ENCODE assay signal across 8 cellular contexts in the genomic region with DNA sequence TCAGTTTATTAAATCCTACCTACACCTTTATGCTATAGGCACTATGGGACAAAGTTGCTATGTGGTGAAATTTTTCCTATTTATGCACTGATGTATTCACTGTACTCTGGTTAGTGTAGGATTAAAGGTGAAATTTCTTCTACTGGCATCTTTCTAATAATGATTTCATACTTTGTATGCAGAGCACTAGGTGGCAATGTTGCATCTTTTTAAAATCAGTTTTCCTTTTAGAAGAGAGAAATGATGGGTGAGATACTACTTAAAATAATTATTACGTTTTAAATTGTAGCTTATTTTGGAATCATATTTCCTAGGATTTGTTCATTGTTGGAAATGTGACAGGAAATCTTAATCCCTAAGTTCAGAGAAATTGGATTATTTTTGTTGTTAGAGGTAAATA.
DNase-seq lines count a peak whose midpoint lies in the region; ATAC-seq lines count a peak whose summit lies in the region.

No MANE protein-coding gene starts in this region.

- ATAC-seq in HG03571 (IDR thresholded peaks at IDR 0.05; ENCODE audit: unreplicated experiment) (no peak), HG02759 (IDR thresholded peaks at IDR 0.05; ENCODE audit: unreplicated experiment) (no peak)

- peak; percentile 2 for DNase-seq in GM04504 (ENCODE audit: low read depth)
- DNase-seq in NCI-H2029 treated with DMSO at 0.1 percent for 48 hours (lab: John Stamatoyannopoulos, UW), result peak; percentile 65
- DNase-seq in cerebellar cortex (ENCODE audit: low spot score), result peak; percentile 40
- peak; percentile 2 for DNase-seq in non-pigmented ciliary epithelial cell (ENCODE audit: low read depth)
- no peak for DNase-seq in GF-D8 (lab: John Stamatoyannopoulos, UW)
- DNase-seq in activated CD4-positive, CD25-positive, alpha-beta regulatory T cell (lab: John Stamatoyannopoulos, UW), result no peak

Comparison
In these comparisons a context has a peak if more than half of its experiments do, and no peak if none do; other contexts are left out.
1. DNase-seq: peak in GM04504 (single experiment), NCI-H2029 treated with DMSO at 0.1 percent for 48 hours (single experiment), cerebellar cortex (single experiment) and non-pigmented ciliary epithelial cell (single experiment); none in GF-D8 (single experiment) and activated CD4-positive, CD25-positive, alpha-beta regulatory T cell (0 of 4).